Comparison of ENCODE assay signal across 2 cellular contexts in the genomic region with DNA sequence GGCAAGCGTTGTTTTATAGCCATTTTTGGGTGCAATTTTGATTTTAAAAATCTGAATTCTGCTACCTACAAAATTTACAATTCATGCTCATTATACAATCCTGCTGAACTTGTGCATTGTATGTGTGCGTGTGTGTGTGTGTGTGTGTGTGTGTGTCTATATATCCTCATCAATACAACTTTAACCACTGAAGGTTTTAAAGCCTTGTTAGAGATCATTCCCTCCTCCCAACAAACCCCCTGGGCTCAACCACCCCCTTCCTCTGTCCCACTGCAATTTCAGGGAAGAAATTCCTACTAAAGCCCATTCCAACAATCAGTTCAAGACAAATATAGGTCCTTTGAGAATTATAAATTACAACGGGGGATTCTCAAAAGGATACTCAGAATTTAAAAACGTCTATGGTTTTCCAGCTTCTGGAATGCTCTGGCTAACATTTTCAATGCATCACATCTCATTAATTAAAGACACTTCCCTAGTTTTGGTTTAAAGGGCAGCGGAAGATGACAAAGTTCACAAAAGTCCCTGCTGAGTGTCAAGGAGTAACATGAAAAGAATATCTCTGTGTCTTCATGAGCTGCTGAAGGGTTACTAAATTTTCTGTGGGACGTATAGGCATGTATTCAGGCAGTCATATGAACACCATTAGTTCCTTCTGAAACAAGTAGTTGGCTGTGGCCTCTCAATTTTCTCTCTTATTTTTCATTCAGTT.
TF ChIP-seq lines count a peak whose summit lies in the region.

No MANE protein-coding gene starts in this region.

TF ChIP-seq in GM12878, 131 proteins besides CTCF, POLR2A, EP300 and RAD21 (continues in another document):
- TF ChIP-seq HSF1 (IDR thresholded peaks at IDR 0.05; ENCODE audit: low read depth, low read length) (no peak), ELK1 (IDR thresholded peaks at IDR 0.05; ENCODE audit: low read depth, low read length) (no peak), ETV6 (conservative IDR thresholded peaks at IDR 0.05 in 1 of 2, IDR thresholded peaks at IDR 0.05 in 1 of 2; ENCODE audit: borderline replicate concordance in 1 of 2, low read depth in 1 of 2) (no peak), USF2 (IDR thresholded peaks at IDR 0.05; ENCODE audit: borderline replicate concordance, low read depth, low read length) (no peak), ZBTB40 (IDR thresholded peaks at IDR 0.05; ENCODE audit: borderline replicate concordance) (no peak), GATAD2B (conservative IDR thresholded peaks at IDR 0.05; ENCODE audit: low read depth) (no peak), SIX5 (IDR thresholded peaks at IDR 0.05; ENCODE audit: low read depth, low read length, severe bottlenecking) (no peak)
- TF ChIP-seq, protein P1, sequence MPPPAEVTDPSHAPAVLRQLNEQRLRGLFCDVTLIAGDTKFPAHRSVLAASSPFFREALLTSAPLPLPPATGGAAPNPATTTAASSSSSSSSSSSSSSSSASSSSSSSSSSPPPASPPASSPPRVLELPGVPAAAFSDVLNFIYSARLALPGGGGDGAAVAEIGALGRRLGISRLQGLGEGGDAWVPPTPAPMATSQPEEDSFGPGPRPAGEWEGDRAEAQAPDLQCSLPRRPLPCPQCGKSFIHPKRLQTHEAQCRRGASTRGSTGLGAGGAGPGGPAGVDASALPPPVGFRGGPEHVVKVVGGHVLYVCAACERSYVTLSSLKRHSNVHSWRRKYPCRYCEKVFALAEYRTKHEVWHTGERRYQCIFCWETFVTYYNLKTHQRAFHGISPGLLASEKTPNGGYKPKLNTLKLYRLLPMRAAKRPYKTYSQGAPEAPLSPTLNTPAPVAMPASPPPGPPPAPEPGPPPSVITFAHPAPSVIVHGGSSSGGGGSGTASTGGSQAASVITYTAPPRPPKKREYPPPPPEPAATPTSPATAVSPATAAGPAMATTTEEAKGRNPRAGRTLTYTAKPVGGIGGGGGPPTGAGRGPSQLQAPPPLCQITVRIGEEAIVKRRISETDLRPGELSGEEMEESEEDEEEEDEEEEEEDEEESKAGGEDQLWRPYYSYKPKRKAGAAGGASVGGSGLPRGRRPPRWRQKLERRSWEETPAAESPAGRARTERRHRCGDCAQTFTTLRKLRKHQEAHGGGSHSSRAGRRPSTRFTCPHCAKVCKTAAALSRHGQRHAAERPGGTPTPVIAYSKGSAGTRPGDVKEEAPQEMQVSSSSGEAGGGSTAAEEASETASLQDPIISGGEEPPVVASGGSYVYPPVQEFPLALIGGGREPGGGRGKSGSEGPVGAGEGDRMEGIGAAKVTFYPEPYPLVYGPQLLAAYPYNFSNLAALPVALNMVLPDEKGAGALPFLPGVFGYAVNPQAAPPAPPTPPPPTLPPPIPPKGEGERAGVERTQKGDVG (CRISPR knock-in tag; IDR thresholded peaks at IDR 0.05): no peak

TF ChIP-seq in HepG2, 621 proteins besides CTCF, POLR2A, EP300 and RAD21:
- TF ChIP-seq ZNF530 (CRISPR knock-in tag; IDR thresholded peaks at IDR 0.05; ENCODE audit: low read depth): no peak
- no peak for TF ChIP-seq ZSCAN20 (CRISPR knock-in tag; IDR thresholded peaks at IDR 0.05; ENCODE audit: borderline replicate concordance)
- no peak for TF ChIP-seq KLF12 (CRISPR knock-in tag; IDR thresholded peaks at IDR 0.05; ENCODE audit: borderline replicate concordance)
- TF ChIP-seq ZNF446 (CRISPR knock-in tag; IDR thresholded peaks at IDR 0.05): no peak
- no peak for TF ChIP-seq ZFAT (CRISPR knock-in tag; conservative IDR thresholded peaks at IDR 0.05)
- TF ChIP-seq BHLHE40 (IDR thresholded peaks at IDR 0.05; ENCODE audit: low read length): no peak
- no peak for TF ChIP-seq ATF7 (IDR thresholded peaks at IDR 0.05)
- no peak for TF ChIP-seq ATF7 (CRISPR knock-in tag; IDR thresholded peaks at IDR 0.05)
- TF ChIP-seq TEAD3 (CRISPR knock-in tag; optimal IDR thresholded peaks at IDR 0.05; ENCODE audit: borderline replicate concordance): no peak
- no peak for TF ChIP-seq ZNF775 (CRISPR knock-in tag; IDR thresholded peaks at IDR 0.05; ENCODE audit: borderline replicate concordance)
- TF ChIP-seq ISL2 (CRISPR knock-in tag; IDR thresholded peaks at IDR 0.05): no peak
- TF ChIP-seq ZNF589 (CRISPR knock-in tag; conservative IDR thresholded peaks at IDR 0.05): no peak
- TF ChIP-seq JUNB (CRISPR knock-in tag; IDR thresholded peaks at IDR 0.05; ENCODE audit: borderline replicate concordance): no peak
- TF ChIP-seq NPAS2 (CRISPR knock-in tag; IDR thresholded peaks at IDR 0.05; ENCODE audit: borderline replicate concordance): no peak
TF ChIP-seq in HepG2: peak in this region for 0.
